ENCODE assay signal across 24 cellular contexts in genomic region chr2:141323571-141323970, GRCh38.
"Had no signal": no experiment of that assay in that cellular context is flagged by ENCODE, and none has a peak within 500 bp of the region (broad histone marks: within the 10 kb centered on the region; RNA-seq: fewer than 3 reads in every experiment).

No MANE protein-coding gene starts in this region.

- H3K79me2 ChIP-seq: hepatocyte had no signal

- H3K27ac Mint-ChIP-seq: effector memory CD8-positive, alpha-beta T cell; memory B cell; natural killer cell treated with Interleukin-12 subunit alpha and Interleukin-12 subunit beta and Interleukin-15 and Interleukin-18, amount 100 ng/mL, for 72 hours; stimulated activated effector memory CD8-positive, alpha-beta T cell treated with anti-CD3 and anti-CD28 coated beads, Interleukin-12 subunit alpha, Interleukin-12 subunit beta, amount 100 ng/mL, for 72 hours had no signal

- H3K4me3 Mint-ChIP-seq: effector memory CD8-positive, alpha-beta T cell; memory B cell; natural killer cell treated with Interleukin-12 subunit alpha and Interleukin-12 subunit beta and Interleukin-15 and Interleukin-18, amount 100 ng/mL, for 72 hours; stimulated activated effector memory CD8-positive, alpha-beta T cell treated with anti-CD3 and anti-CD28 coated beads, Interleukin-12 subunit alpha, Interleukin-12 subunit beta, amount 100 ng/mL, for 72 hours had no signal

- H3K4me3 ChIP-seq: gastrocnemius medialis, heart left ventricle, hepatocyte, lung, prostate gland, sigmoid colon, stomach, thyroid gland, vagina had no signal

- H2AFZ ChIP-seq: hepatocyte had no signal

- H3K36me3 Mint-ChIP-seq: memory B cell; stimulated activated effector memory CD8-positive, alpha-beta T cell treated with anti-CD3 and anti-CD28 coated beads, Interleukin-12 subunit alpha, Interleukin-12 subunit beta, amount 100 ng/mL, for 72 hours had no signal

- H3K36me3 ChIP-seq: gastrocnemius medialis, heart left ventricle, prostate gland, sigmoid colon, stomach, thyroid gland, vagina had no signal

- H3K27me3 ChIP-seq: gastrocnemius medialis, heart left ventricle, hepatocyte, sigmoid colon, stomach, thyroid gland, vagina had no signal

- H3K4me2 ChIP-seq: hepatocyte had no signal

- DNase-seq: cortex of kidney; effector memory CD8-positive, alpha-beta T cell; foreskin fibroblast; gastrocnemius medialis; heart left ventricle; kidney; nucleus accumbens; right cardiac atrium; sigmoid colon; stimulated activated CD4-positive, alpha-beta T cell treated with anti-CD3 and anti-CD28 coated beads, Interleukin-2, amount 100 ng/mL, for 24 hours; stimulated activated CD4-positive, alpha-beta T cell treated with anti-CD3 and anti-CD28 coated beads, Interleukin-4, amount 100 ng/mL, for 24 hours; stimulated activated naive CD4-positive, alpha-beta T cell treated with Interleukin-2 at 50 U/mL for 16 hours; stomach; thyroid gland; trophoblast cell had no signal

- H3K4me1 Mint-ChIP-seq: memory B cell had no signal

- H3K4me1 ChIP-seq: gastrocnemius medialis, heart left ventricle, prostate gland, sigmoid colon, stomach, thyroid gland, vagina had no signal

- H3K27me3 Mint-ChIP-seq: effector memory CD8-positive, alpha-beta T cell; memory B cell; natural killer cell treated with Interleukin-12 subunit alpha and Interleukin-12 subunit beta and Interleukin-15 and Interleukin-18, amount 100 ng/mL, for 72 hours had no signal

- H3K27ac ChIP-seq: gastrocnemius medialis, heart left ventricle, hepatocyte, prostate gland, sigmoid colon, stomach, thyroid gland, vagina had no signal

- ATAC-seq: effector memory CD8-positive, alpha-beta T cell; esophagus mucosa; gastrocnemius medialis; heart left ventricle; left lobe of liver; natural killer cell treated with Interleukin-12 subunit alpha and Interleukin-12 subunit beta and Interleukin-15 and Interleukin-18, amount 100 ng/mL, for 72 hours; right cardiac atrium; stimulated activated effector memory CD8-positive, alpha-beta T cell treated with anti-CD3 and anti-CD28 coated beads, Interleukin-12 subunit alpha, Interleukin-12 subunit beta, amount 100 ng/mL, for 72 hours had no signal

- H3K9me3 ChIP-seq: gastrocnemius medialis, heart left ventricle, prostate gland, sigmoid colon, stomach, thyroid gland, vagina had no signal
